ENCODE assay signal across 9 cellular contexts in the genomic region with DNA sequence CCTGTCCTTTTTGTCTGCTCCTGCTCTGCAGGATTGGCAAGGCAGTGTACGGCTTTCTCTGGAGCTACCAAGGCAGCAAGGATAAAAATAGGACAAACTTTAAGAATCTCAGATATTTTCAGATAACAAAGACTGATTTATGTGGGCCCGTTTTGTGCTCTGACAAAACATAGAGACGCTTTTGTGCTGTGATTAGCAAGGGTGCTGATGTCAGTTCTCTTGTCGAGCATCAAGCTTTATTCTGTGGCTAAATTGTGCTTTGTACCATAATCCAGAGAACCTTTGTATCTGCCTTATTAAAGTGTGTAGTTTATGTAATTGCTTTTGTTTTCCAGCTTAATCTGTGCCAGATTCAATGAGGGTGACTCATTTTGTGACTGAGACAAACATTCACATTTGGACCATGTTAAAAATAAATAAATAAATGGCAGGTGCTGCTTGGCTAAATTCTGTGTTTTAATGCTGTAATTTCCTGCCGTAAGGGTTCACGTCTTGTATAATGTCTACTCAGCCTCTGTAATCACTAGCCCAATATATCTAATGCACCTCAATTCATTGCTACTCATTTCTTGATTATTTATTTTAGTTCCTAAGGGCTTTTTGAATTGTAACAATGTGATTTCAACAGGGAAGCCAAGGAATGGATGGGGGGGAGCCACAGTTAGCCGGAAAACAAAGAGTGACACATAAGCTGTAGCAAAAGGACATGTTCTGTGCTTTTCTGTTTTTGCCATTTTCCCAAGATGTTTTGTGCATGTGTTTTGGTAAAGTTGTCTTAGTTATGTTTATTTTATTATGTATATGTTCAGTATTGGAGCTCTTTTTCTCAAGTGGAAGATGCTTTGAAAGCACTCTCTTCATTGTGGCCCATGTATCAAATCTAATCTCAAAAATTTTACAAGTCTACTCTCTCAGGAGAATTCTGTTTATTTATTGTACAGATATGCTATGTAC.
DNase-seq lines count a peak whose midpoint lies in the region; ATAC-seq, FAIRE-seq and TF ChIP-seq lines count a peak whose summit lies in the region.
"Had no signal": no experiment of that assay in that cellular context is flagged by ENCODE, and none has a peak within 500 bp of the region (broad histone marks: within the 10 kb centered on the region; RNA-seq: fewer than 3 reads in every experiment).

No MANE protein-coding gene starts in this region.

- FAIRE-seq in endometrium (lab: Jason Lieb, UNC) (peak; percentile 39), urothelium cell line (lab: Jason Lieb, UNC) (no peak)

- H3K9me3 ChIP-seq in mucosa of descending colon, result no peaks in the 10 kb centered on the region
- H3K9me3 ChIP-seq: esophagus squamous epithelium had no signal

- peak; percentile 68 for DNase-seq in NCI-H69 (lab: John Stamatoyannopoulos, UW)
- DNase-seq in mucosa of descending colon, result no peak
- DNase-seq in urothelium cell line (ENCODE audit: low spot score), result peak; percentile 8
- DNase-seq in stimulated activated naive CD4-positive, alpha-beta T cell treated with Interleukin-2 at 50 U/mL for 16 hours (lab: John Stamatoyannopoulos, UW), result no peak
- DNase-seq: esophagus squamous epithelium, GOT3 had no signal

- no peaks in the 10 kb centered on the region for H3K4me1 ChIP-seq in mucosa of descending colon (ENCODE audit: low read depth)

- H3K4me3 ChIP-seq in mucosa of descending colon, result no peak overlapping the region
- H3K4me3 ChIP-seq: esophagus squamous epithelium had no signal

- no peaks in the 10 kb centered on the region for H3K36me3 ChIP-seq in mucosa of descending colon (ENCODE audit: low read depth)

- no peak for TF ChIP-seq CTCF in mucosa of descending colon (IDR thresholded peaks at IDR 0.05)

- ATAC-seq in mucosa of descending colon (peak; percentile 55), GM19328 (IDR thresholded peaks at IDR 0.05; ENCODE audit: unreplicated experiment) (no peak), GM18502 (IDR thresholded peaks at IDR 0.05; ENCODE audit: poor library complexity, unreplicated experiment) (no peak)

- intact Hi-C loops in mucosa of descending colon (cut with DNase I, micrococcal nuclease), result no loop called here

Comparison
In these comparisons a context has a peak if more than half of its experiments do, and no peak if none do; other contexts are left out.
1. DNase-seq: peak in NCI-H69 (single experiment) and urothelium cell line (single experiment); none in mucosa of descending colon (0 of 3) and stimulated activated naive CD4-positive, alpha-beta T cell treated with Interleukin-2 at 50 U/mL for 16 hours (single experiment).